9 cellular contexts compared by ENCODE assay signal in the genomic region with DNA sequence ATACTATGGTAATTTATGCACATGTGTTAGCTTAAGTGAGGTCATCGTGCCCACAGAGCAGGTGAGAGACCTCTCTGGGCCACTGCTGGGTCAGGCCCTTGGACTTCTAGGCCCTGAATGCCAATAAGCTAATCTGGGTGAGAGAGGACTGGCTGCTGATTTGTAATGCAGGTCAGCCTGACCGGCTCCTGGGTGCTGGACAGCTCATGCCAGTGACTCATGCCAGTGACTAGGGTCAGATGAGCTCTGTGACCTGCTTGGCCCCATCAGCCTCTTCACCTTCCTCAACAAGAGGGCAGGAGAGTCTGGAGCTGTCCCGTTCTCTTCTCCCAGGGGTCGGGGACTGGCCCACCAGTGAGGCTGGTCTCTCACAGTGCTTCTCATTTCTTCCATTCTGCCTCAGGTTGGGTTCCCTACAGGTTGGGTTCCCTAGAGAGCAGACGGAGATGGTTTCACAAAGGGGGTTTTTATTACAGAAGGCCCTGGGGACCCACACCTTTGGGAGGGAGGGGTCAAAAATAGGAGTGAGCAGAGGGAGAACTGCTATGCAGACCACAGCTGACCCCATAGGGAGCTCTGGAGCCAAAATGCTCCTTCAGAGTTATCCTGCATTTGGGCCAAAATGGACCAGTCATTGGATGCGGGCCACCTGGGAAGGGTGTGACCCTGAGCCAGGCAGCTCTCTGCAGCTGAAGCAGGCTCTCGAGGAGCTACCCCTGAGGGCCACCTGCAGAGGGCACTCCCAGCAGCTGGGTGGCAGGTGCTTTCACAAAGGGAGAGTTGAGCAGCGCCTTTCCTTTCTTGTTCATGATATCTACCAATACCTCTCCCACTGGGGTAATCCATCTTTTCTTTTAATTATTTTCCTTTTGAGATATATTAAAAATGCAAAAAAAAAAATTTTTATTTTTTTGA. TPM values are rescaled to one million over a fixed set of nuclear protein-coding genes. Genes with fewer than 3 reads are reported as not detected.
DNase-seq lines count a peak whose midpoint lies in the region; ATAC-seq and TF ChIP-seq lines count a peak whose summit lies in the region.
"Had no signal": no experiment of that assay in that cellular context is flagged by ENCODE, and none has a peak within 500 bp of the region (broad histone marks: within the 10 kb centered on the region; RNA-seq: fewer than 3 reads in every experiment).

No MANE protein-coding gene starts in this region.

- no peaks in the 10 kb centered on the region for H3K9me3 ChIP-seq in OCI-LY7 (ENCODE audit: low read length)
- H3K9me3 ChIP-seq: lower lobe of right lung had no signal

- no peak overlapping the region for H3K27ac ChIP-seq in OCI-LY7 (ENCODE audit: low read depth, low read length, poor library complexity, severe bottlenecking)
- H3K27ac ChIP-seq: lower lobe of right lung had no signal

- H3K4me2 ChIP-seq in OCI-LY7 (ENCODE audit: low read length) = no peak overlapping the region

- H3K79me2 ChIP-seq in OCI-LY7 (ENCODE audit: insufficient read depth, low read depth, low read length) = no peaks in the 10 kb centered on the region

- POLR2A ChIA-PET in OCI-LY7 (lab: Charles Lee) = no interaction called here

- intact Hi-C loops in OCI-LY7 (cut with micrococcal nuclease; ENCODE audit: unreplicated experiment) = no loop called here

- TF ChIP-seq CTCF in GM12865 (IDR thresholded peaks at IDR 0.05; ENCODE audit: insufficient read depth, low read depth, low read length, missing control alignments) (peak; percentile 31), OCI-LY7 (conservative IDR thresholded peaks at IDR 0.05; ENCODE audit: low read length) (peak; percentile 66), epithelial cell of proximal tubule (conservative IDR thresholded peaks at IDR 0.05; ENCODE audit: low read depth, low read length) (no peak)

- CTCF ChIA-PET in OCI-LY7 (lab: Charles Lee; ENCODE audit: unreplicated experiment) = no interaction called here

- no peak overlapping the region for H2AFZ ChIP-seq in OCI-LY7 (ENCODE audit: low read length)

- BruUV-seq in OCI-LY7 (replicated peaks; lab: Mats Ljungman, UMichigan) = no TSS peak

- no peaks in the 10 kb centered on the region for H3K4me1 ChIP-seq in OCI-LY7 (ENCODE audit: insufficient read depth, low read length, poor library complexity, severe bottlenecking)

- peak; percentile 60 for DNase-seq in AG08396 (ENCODE audit: low spot score)
- DNase-seq in GM12865 (ENCODE audit: low read depth) = peak; percentile 26
- peak; percentile 45 for DNase-seq in OCI-LY7 (ENCODE audit: low spot score)
- DNase-seq in epithelial cell of proximal tubule (ENCODE audit: low read depth) = peak; percentile 65
- no peak for DNase-seq in MV-4-11 (lab: John Stamatoyannopoulos, UW)
- DNase-seq: lower lobe of right lung had no signal

- no peaks in the 10 kb centered on the region for H3K36me3 ChIP-seq in OCI-LY7 (ENCODE audit: insufficient read depth, low read length)
- H3K36me3 ChIP-seq: lower lobe of right lung had no signal

- ATAC-seq in GM21381 (IDR thresholded peaks at IDR 0.05; ENCODE audit: unreplicated experiment) = no peak
- no peak for ATAC-seq in GM18519 (IDR thresholded peaks at IDR 0.05; ENCODE audit: low FRiP score, unreplicated experiment)
- ATAC-seq in GM21825 (IDR thresholded peaks at IDR 0.05; ENCODE audit: unreplicated experiment) = no peak

- H4K20me1 ChIP-seq in OCI-LY7 (ENCODE audit: insufficient read depth, low read length) = no peaks in the 10 kb centered on the region

- H3K9me2 ChIP-seq in OCI-LY7 (ENCODE audit: insufficient read depth, low read length) = no peaks in the 10 kb centered on the region

- H3K4me3 ChIP-seq in GM12865 (ENCODE audit: low read depth, low read length) (no peak overlapping the region), OCI-LY7 (ENCODE audit: low read depth, low read length, poor library complexity, severe bottlenecking) (no peak overlapping the region), epithelial cell of proximal tubule (ENCODE audit: low read depth, low read length) (no peak overlapping the region)
- H3K4me3 ChIP-seq: lower lobe of right lung had no signal

RNA-seq across cellular contexts. Expression of gene OXT, which starts 2.2 kb away (rescaled TPM):
- total RNA-seq in OCI-LY7 (2014; rRNA removed; shearing (Covaris generic)) = not detected in 2 replicates
- total RNA-seq in OCI-LY7 (2022) (not detected in 2 replicates), epithelial cell of proximal tubule (0.43 TPM in 1 of 2 replicates, not detected in the other)
- total RNA-seq: lower lobe of right lung had no signal

RNA-seq across cellular contexts. Expression of gene AVP, which starts 15.3 kb away (rescaled TPM):
- not detected in 2 replicates for total RNA-seq in OCI-LY7 (2014; rRNA removed; shearing (Covaris generic))
- total RNA-seq in OCI-LY7 (2022) (not detected in 2 replicates), epithelial cell of proximal tubule (not detected in 2 replicates)
- total RNA-seq: lower lobe of right lung had no signal

RNA-seq across cellular contexts. Expression of gene MRPS26, which starts 23.4 kb away (rescaled TPM):
- 78.1 and 85.8 TPM in 2 replicates for total RNA-seq in OCI-LY7 (2014; rRNA removed; shearing (Covaris generic))
- total RNA-seq in OCI-LY7 (2022) (73.2 and 73.3 TPM in 2 replicates), epithelial cell of proximal tubule (107 and 128 TPM in 2 replicates)

RNA-seq across cellular contexts. Expression of gene GNRH2, which starts 25.8 kb away (rescaled TPM):
- total RNA-seq in OCI-LY7 (2014; rRNA removed; shearing (Covaris generic)) = 0.44 and 0.98 TPM in 2 replicates
- total RNA-seq in OCI-LY7 (2022) = 0.61 and 1.1 TPM in 2 replicates
- not detected in 2 replicates for total RNA-seq in epithelial cell of proximal tubule
- total RNA-seq: lower lobe of right lung had no signal
